In genomic region chr7:116083791-116084190, GRCh38 we compare ENCODE assay signal across 26 cellular contexts. TPM values are rescaled to one million over a fixed set of nuclear protein-coding genes. Genes with fewer than 3 reads are reported as not detected.
A peak's percentile ranks its signal among the peaks of the same experiment; 100 is the strongest.
DNase-seq lines count a peak whose midpoint lies in the region; FAIRE-seq and TF ChIP-seq lines count a peak whose summit lies in the region.
"Had no signal": no experiment of that assay in that cellular context is flagged by ENCODE, and none has a peak within 500 bp of the region (broad histone marks: within the 10 kb centered on the region; RNA-seq: fewer than 3 reads in every experiment).

No MANE protein-coding gene starts in this region.

- FAIRE-seq in GM12891 (lab: Jason Lieb, UNC), result peak; percentile 41
- FAIRE-seq: A549, D721Med, GM12878, GM18507, H54 had no signal

- no peak for TF ChIP-seq CTCF in WERI-Rb-1 (IDR thresholded peaks at IDR 0.05; ENCODE audit: low read depth, low read length)

- no peak for TF ChIP-seq POLR2A in GM12891 (IDR thresholded peaks at IDR 0.05; ENCODE audit: low read depth, low read length)

- no peak overlapping the region for H3K27ac ChIP-seq in WERI-Rb-1
- H3K27ac ChIP-seq: A549; BLaER1 treated with 17β-estradiol and CSF1 and Interleukin-3, amounts not matched to agents 10 nM and 100 nM had no signal

- no peaks in the 10 kb centered on the region for H3K36me3 ChIP-seq in WERI-Rb-1
- H3K36me3 ChIP-seq: BE2C; BLaER1 treated with 17β-estradiol and CSF1 and Interleukin-3, amounts not matched to agents 10 nM and 100 nM; HAP-1 had no signal

- DNase-seq in GM12891 (ENCODE audit: insufficient read length, low spot score) (no peak), NCI-H69 (lab: John Stamatoyannopoulos, UW) (peak; percentile 8), kidney tubule cell (ENCODE audit: low spot score) (peak; percentile 9), renal cortical epithelial cell (ENCODE audit: low read depth) (peak; percentile 87), WERI-Rb-1 (no peak), hepatic stellate cell (ENCODE audit: low spot score) (no peak), iPS-NIHi7 (ENCODE audit: extremely low spot score) (no peak), SKM-1 treated with dmso at 0.1 percent for 144 hours (lab: John Stamatoyannopoulos, UW; ENCODE audit: unreplicated experiment) (no peak)
- DNase-seq: 8988T; ACHN; AML-193; BE2C; CD4-positive, alpha-beta T cell; CD8-positive, alpha-beta memory T cell; DMS 273 treated with DMSO at 0.1 percent for 48 hours; DMS79; EL; GDM1; GOT3 had no signal

- H3K4me3 ChIP-seq in WERI-Rb-1 (ENCODE audit: low read depth, low read length), result no peak overlapping the region
- H3K4me3 ChIP-seq: A549; BLaER1 treated with 17β-estradiol and CSF1 and Interleukin-3, amounts not matched to agents 10 nM and 100 nM; GM12878; HAP-1 had no signal

- H3K27me3 ChIP-seq in WERI-Rb-1 (ENCODE audit: insufficient read depth, low read depth, severe bottlenecking), result no peaks in the 10 kb centered on the region
- H3K27me3 ChIP-seq: BE2C; BLaER1 treated with 17β-estradiol and CSF1 and Interleukin-3, amounts not matched to agents 10 nM and 100 nM had no signal

- no peaks in the 10 kb centered on the region for H3K9me3 ChIP-seq in WERI-Rb-1 (ENCODE audit: severe bottlenecking)
- H3K9me3 ChIP-seq: A549, BE2C, HAP-1 had no signal

TF ChIP-seq in GM12891, 5 proteins besides CTCF, POLR2A, EP300 and RAD21:
- TF ChIP-seq POLR2AphosphoS5 (IDR thresholded peaks at IDR 0.05; ENCODE audit: low read depth, low read length) (no peak), SPI1 (IDR thresholded peaks at IDR 0.05; ENCODE audit: low read depth, low read length) (no peak), PAX5 (IDR thresholded peaks at IDR 0.05; ENCODE audit: insufficient read depth, low read length, severe bottlenecking) (no peak), POU2F2 (IDR thresholded peaks at IDR 0.05; ENCODE audit: low read depth, low read length) (no peak), TAF1 (IDR thresholded peaks at IDR 0.05; ENCODE audit: low read depth, low read length) (no peak)

RNA-seq across cellular contexts. Expression of gene TFEC, which starts 53.2 kb away (rescaled TPM):
- 1.1 TPM for polyA plus RNA-seq in GM12891 (2012; ENCODE audit: low read depth, missing spikeins)
- total RNA-seq in renal cortical epithelial cell, result 0.17 and 0.80 TPM in 2 replicates
- total RNA-seq: CD4-positive, alpha-beta T cell had no signal
- polyA plus RNA-seq: CD8-positive, alpha-beta memory T cell had no signal

Comparison
In these comparisons a context has a peak if more than half of its experiments do, and no peak if none do; other contexts are left out.
1. DNase-seq: peak in NCI-H69 (single experiment), kidney tubule cell (single experiment) and renal cortical epithelial cell (single experiment); none in GM12891 (single experiment), WERI-Rb-1 (single experiment), hepatic stellate cell (single experiment), iPS-NIHi7 (single experiment) and SKM-1 treated with dmso at 0.1 percent for 144 hours (single experiment).